In genomic region chr12:105170139-105170538, GRCh38 we compare ENCODE assay signal across 16 cellular contexts.
DNase-seq lines count a peak whose midpoint lies in the region; ATAC-seq, FAIRE-seq and TF ChIP-seq lines count a peak whose summit lies in the region.
"Had no signal": no experiment of that assay in that cellular context is flagged by ENCODE, and none has a peak within 500 bp of the region (broad histone marks: within the 10 kb centered on the region; RNA-seq: fewer than 3 reads in every experiment).

No MANE protein-coding gene starts in this region.

- H3K4me3 Mint-ChIP-seq in chondrocyte (ENCODE audit: unreplicated experiment): no peak overlapping the region
- H3K4me3 Mint-ChIP-seq: H9 had no signal

- H3K56ac ChIP-seq in IMR-90 (ENCODE audit: extremely low read depth, insufficient read depth, low read length): no peak overlapping the region

- POLR2A ChIA-PET in HepG2 (lab: Yijun Ruan, JAX): no interaction called here
- POLR2A ChIA-PET in IMR-90 (lab: Charles Lee; ENCODE audit: unreplicated experiment): no interaction called here

- intact Hi-C loops in HepG2 (cut with micrococcal nuclease; ENCODE audit: unreplicated experiment) (no loop called here), right lobe of liver (cut with DNase I) (no loop called here), IMR-90 (cut with micrococcal nuclease) (no loop called here), aorta (cut with DNase I) (loop anchor here in 1 of 2 donors (10.0 kb wide), 1 partner anchor 215 kb away; no protein-coding TSS in a partner anchor)

- ATAC-seq in HepG2: no peak
- ATAC-seq in right lobe of liver: no peak
- ATAC-seq in IMR-90 (ENCODE audit: low read depth): no peak
- ATAC-seq in aorta (ENCODE audit: low FRiP score): no peak
- no peak for ATAC-seq in gastroesophageal sphincter
- no peak for ATAC-seq in SK-N-SH treated with all-trans-retinoic acid at 6 μM for 48 hours
- ATAC-seq: GM12878 had no signal

- no peaks in the 10 kb centered on the region for H3K79me2 ChIP-seq in HepG2 (ENCODE audit: insufficient read depth, low read length)

- FAIRE-seq in HepG2 (lab: Jason Lieb, UNC): no peak
- FAIRE-seq: GM12878, GM18507 had no signal

- H3K9me3 ChIP-seq in HepG2 (ENCODE audit: low read length) (no peaks in the 10 kb centered on the region), right lobe of liver (no peaks in the 10 kb centered on the region), IMR-90 (ENCODE audit: control insufficient read depth, insufficient read depth, low read length) (no peaks in the 10 kb centered on the region), aorta (ENCODE audit: control insufficient read depth, low read length) (no peaks in the 10 kb centered on the region), gastroesophageal sphincter (no peaks in the 10 kb centered on the region)
- H3K9me3 ChIP-seq: BLaER1 treated with 17β-estradiol and CSF1 and Interleukin-3, amounts not matched to agents 10 nM and 100 nM had no signal

- peaks cover 2% of the 10 kb centered on the region for H3K4me1 Mint-ChIP-seq in chondrocyte (ENCODE audit: low read depth)
- H3K4me1 Mint-ChIP-seq: H9 had no signal

- H3K9me1 ChIP-seq in IMR-90 (ENCODE audit: insufficient read depth, low read length): peaks cover 5% of the 10 kb centered on the region; the same call in 1 of the 2 replicates

- TF ChIP-seq CTCF in HepG2 (CRISPR knock-in tag; IDR thresholded peaks at IDR 0.05) (no peak), right lobe of liver (IDR thresholded peaks at IDR 0.05) (no peak), IMR-90 (conservative IDR thresholded peaks at IDR 0.05; ENCODE audit: low read depth, low read length) (no peak), chondrocyte (IDR thresholded peaks at IDR 0.05) (no peak), gastroesophageal sphincter (IDR thresholded peaks at IDR 0.05) (no peak)

- in situ Hi-C loops in HepG2 (cut with HindIII; ENCODE audit: extremely low pct_ligation_motif_present, low pct_unique_long_range_greater_than_20kb): no loop called here
- in situ Hi-C loops in IMR-90 (cut with MboI; ENCODE audit: low sequenced_read_pairs): no loop called here

- CTCF ChIA-PET in HepG2 (lab: Yijun Ruan, JAX; ENCODE audit: low intra/inter-chr PET ratio, low total read pairs) (no interaction called here), IMR-90 (lab: Yijun Ruan, JAX) (no interaction called here)

- H3K27me3 Mint-ChIP-seq in chondrocyte (ENCODE audit: low read depth): no peaks in the 10 kb centered on the region
- H3K27me3 Mint-ChIP-seq: CD4-positive, CD25-positive, alpha-beta regulatory T cell had no signal

- H3K36me3 ChIP-seq in HepG2 (replicated peaks in 1 of 2; ENCODE audit: control insufficient read depth in 1 of 2, insufficient read depth in 2 of 2, low read length in 2 of 2) (peaks cover 5 to 24% of the 10 kb centered on the region in 2 experiments), right lobe of liver (peaks cover 0 to 35% (median 10%) of the 10 kb centered on the region in 4 donors), IMR-90 (ENCODE audit: control insufficient read depth, insufficient read depth, low read length) (peaks cover 19% of the 10 kb centered on the region), aorta (ENCODE audit: control insufficient read depth in 1 of 2, insufficient read depth in 2 of 2, low read length in 1 of 2) (peaks cover 0 to 4% of the 10 kb centered on the region in 2 donors), gastroesophageal sphincter (peaks cover 7 to 86% of the 10 kb centered on the region in 2 donors)

- H3K27ac ChIP-seq in HepG2 (ENCODE audit: extremely low read length, insufficient read depth, low read length): no peak overlapping the region
- no peak overlapping the region for H3K27ac ChIP-seq in right lobe of liver
- no peak overlapping the region for H3K27ac ChIP-seq in IMR-90 (ENCODE audit: insufficient read depth, low read length)
- no peak overlapping the region for H3K27ac ChIP-seq in aorta (ENCODE audit: low read depth in 1 of 2, low read length in 2 of 2)
- no peak overlapping the region for H3K27ac ChIP-seq in gastroesophageal sphincter
- H3K27ac ChIP-seq: BLaER1 treated with 17β-estradiol and CSF1 and Interleukin-3, amounts not matched to agents 10 nM and 100 nM; GM23248 had no signal

- H3K27ac Mint-ChIP-seq in chondrocyte (ENCODE audit: unreplicated experiment): peak overlapping the region; percentile 59

- no peak overlapping the region for H4K5ac ChIP-seq in IMR-90 (ENCODE audit: low read depth, low read length)

- H3K79me1 ChIP-seq in IMR-90 (ENCODE audit: low read depth in 1 of 2, low read length in 2 of 2): peaks cover 0 to 10% of the 10 kb centered on the region in 2 experiments; a peak in 2 of 4 replicates

- TF ChIP-seq POLR2A in HepG2 (IDR thresholded peaks at IDR 0.05; ENCODE audit: insufficient read depth in 1 of 2, low read depth in 2 of 2, low read length in 2 of 2) (no peak), right lobe of liver (IDR thresholded peaks at IDR 0.05) (no peak), IMR-90 (IDR thresholded peaks at IDR 0.05; ENCODE audit: low read depth, low read length) (no peak), gastroesophageal sphincter (IDR thresholded peaks at IDR 0.05) (no peak)

- H4K20me1 ChIP-seq in HepG2 (ENCODE audit: insufficient read depth, low read length) (no peaks in the 10 kb centered on the region), IMR-90 (ENCODE audit: insufficient read depth, low read length) (no peaks in the 10 kb centered on the region; the same call in 1 of the 2 replicates)

- no peak overlapping the region for H3K14ac ChIP-seq in IMR-90 (replicated peaks; ENCODE audit: low read depth, low read length)

- no peak overlapping the region for H2AK5ac ChIP-seq in IMR-90 (ENCODE audit: low read depth, low read length)

- no peak overlapping the region for H2BK20ac ChIP-seq in IMR-90 (ENCODE audit: low read depth, low read length)

- H3K9ac ChIP-seq in HepG2 (ENCODE audit: insufficient read depth, low read depth, low read length): no peak overlapping the region
- no peak overlapping the region for H3K9ac ChIP-seq in IMR-90 (ENCODE audit: low read depth, low read length)
- H3K9ac ChIP-seq: BLaER1 treated with 17β-estradiol and CSF1 and Interleukin-3, amounts not matched to agents 10 nM and 100 nM; GM23248 had no signal

- H2BK120ac ChIP-seq in IMR-90 (ENCODE audit: low read depth, low read length): no peak overlapping the region

- dilution Hi-C loops in IMR-90 (cut with HindIII; ENCODE audit: low sequenced_read_pairs, unreplicated experiment): no loop called here

- BruUV-seq in HepG2 (replicated peaks; lab: Mats Ljungman, UMichigan) (no TSS peak), IMR-90 (replicated peaks; lab: Mats Ljungman, UMichigan) (no TSS peak)

- H2AK9ac ChIP-seq in IMR-90 (replicated peaks; ENCODE audit: low read depth, low read length, poor library complexity): no peak overlapping the region

- no peak overlapping the region for H3K4ac ChIP-seq in IMR-90 (ENCODE audit: low read depth, low read length)

- H3K4me3 ChIP-seq in HepG2 (replicated peaks in 1 of 3; ENCODE audit: insufficient read depth in 1 of 3, low read depth in 2 of 3, low read length in 3 of 3) (no peak overlapping the region), right lobe of liver (no peak overlapping the region), IMR-90 (ENCODE audit: insufficient read depth, low read depth, low read length) (no peak overlapping the region), aorta (ENCODE audit: low read length in 2 of 2) (no peak overlapping the region), gastroesophageal sphincter (no peak overlapping the region)
- H3K4me3 ChIP-seq: BLaER1 treated with 17β-estradiol and CSF1 and Interleukin-3, amounts not matched to agents 10 nM and 100 nM; GM12878; GM23248 had no signal

- peaks cover 19% of the 10 kb centered on the region for H3K36me3 Mint-ChIP-seq in chondrocyte (ENCODE audit: low read depth)

- no peak overlapping the region for H2AFZ ChIP-seq in HepG2 (ENCODE audit: low read length)
- no peak overlapping the region for H2AFZ ChIP-seq in IMR-90 (replicated peaks; ENCODE audit: low read length, poor library complexity)
- H2AFZ ChIP-seq: GM23248 had no signal

- 93% methylated on average over 3 of the region's 3 CpGs for WGBS in HepG2 (ENCODE audit: low lambda C conversion rate)
- WGBS in right lobe of liver (ENCODE audit: insufficient coverage, low coverage, low lambda C conversion rate, missing lambda C conversion rate): 93% methylated on average over 3 of the region's 3 CpGs
- no CpG with 5 or more reads among the region's 3 CpGs for WGBS in IMR-90 (ENCODE audit: extremely low coverage in 2 of 2, insufficient read length in 1 of 2), 2 experiments
- WGBS in aorta, 2 donors: 85 to 91% methylated on average over 3 of the region's 3 CpGs
- 80 to 88% methylated on average over 3 of the region's 3 CpGs for WGBS in gastroesophageal sphincter (ENCODE audit: low coverage in 1 of 2), 2 donors

- H3K18ac ChIP-seq in IMR-90 (ENCODE audit: low read depth, low read length): no peak overlapping the region

- no peak overlapping the region for H2BK15ac ChIP-seq in IMR-90 (ENCODE audit: low read depth, low read length)

- no peak overlapping the region for H3K23ac ChIP-seq in IMR-90 (ENCODE audit: low read depth, low read length)

- no peak for TF ChIP-seq EP300 in HepG2 (IDR thresholded peaks at IDR 0.05; ENCODE audit: low read depth in 2 of 2, low read length in 2 of 2)
- no peak for TF ChIP-seq EP300 in HepG2 (CRISPR knock-in tag; IDR thresholded peaks at IDR 0.05; ENCODE audit: borderline replicate concordance)
- TF ChIP-seq EP300 in gastroesophageal sphincter (IDR thresholded peaks at IDR 0.05): no peak

- H2BK5ac ChIP-seq in IMR-90 (ENCODE audit: low read depth, low read length, poor library complexity, severe bottlenecking): no peak overlapping the region

- H3K4me2 ChIP-seq in HepG2 (ENCODE audit: low read depth, low read length) (no peak overlapping the region), IMR-90 (ENCODE audit: low read depth, low read length) (no peak overlapping the region)
- H3K4me2 ChIP-seq: BLaER1 treated with 17β-estradiol and CSF1 and Interleukin-3, amounts not matched to agents 10 nM and 100 nM had no signal

- no peak for TF ChIP-seq RAD21 in HepG2 (CRISPR knock-in tag; IDR thresholded peaks at IDR 0.05)
- no peak for TF ChIP-seq RAD21 in IMR-90 (IDR thresholded peaks at IDR 0.05; ENCODE audit: low read length)

- H4K91ac ChIP-seq in IMR-90 (ENCODE audit: insufficient read depth, low read depth, low read length): no peak overlapping the region

- DNase-seq in HepG2 (ENCODE audit: low spot score): no peak
- DNase-seq in right lobe of liver: no peak
- no peak for DNase-seq in IMR-90
- no peak for DNase-seq in chondrocyte (ENCODE audit: low spot score)
- DNase-seq in aorta: no peak
- DNase-seq: 8988T; ACHN; CD4-positive, CD25-positive, alpha-beta regulatory T cell; DMS79; GM23248; H9 had no signal

- H3K4me1 ChIP-seq in HepG2 (ENCODE audit: insufficient read depth, low read length) (no peaks in the 10 kb centered on the region), right lobe of liver (peaks cover 0 to 17% (median 0%) of the 10 kb centered on the region in 4 donors), IMR-90 (ENCODE audit: control insufficient read depth, insufficient read depth, low read length) (peaks cover 4% of the 10 kb centered on the region), aorta (ENCODE audit: control insufficient read depth in 1 of 2, insufficient read depth in 2 of 2, low read length in 2 of 2) (no peaks in the 10 kb centered on the region), gastroesophageal sphincter (no peaks in the 10 kb centered on the region)

- no peaks in the 10 kb centered on the region for H3K9me3 Mint-ChIP-seq in chondrocyte (ENCODE audit: low read depth)
- H3K9me3 Mint-ChIP-seq: CD4-positive, CD25-positive, alpha-beta regulatory T cell; H9 had no signal

- H4K8ac ChIP-seq in IMR-90 (ENCODE audit: low read depth in 2 of 2, low read length in 2 of 2): no peak overlapping the region

- H3K27me3 ChIP-seq in HepG2 (ENCODE audit: control insufficient read depth in 1 of 2, insufficient read depth in 2 of 2, low read length in 2 of 2) (no peaks in the 10 kb centered on the region), right lobe of liver (no peaks in the 10 kb centered on the region), IMR-90 (ENCODE audit: control insufficient read depth, insufficient read depth, low read length) (no peaks in the 10 kb centered on the region), aorta (ENCODE audit: control insufficient read depth in 1 of 2, insufficient read depth in 2 of 2, low read length in 1 of 2) (no peaks in the 10 kb centered on the region), gastroesophageal sphincter (no peaks in the 10 kb centered on the region)
- H3K27me3 ChIP-seq: BLaER1 treated with 17β-estradiol and CSF1 and Interleukin-3, amounts not matched to agents 10 nM and 100 nM had no signal
